ENCODE assay signal across 14 cellular contexts in genomic region chr12:18808221-18808620, GRCh38.
DNase-seq lines count a peak whose midpoint lies in the region; ATAC-seq and TF ChIP-seq lines count a peak whose summit lies in the region.
"Had no signal": no experiment of that assay in that cellular context is flagged by ENCODE, and none has a peak within 500 bp of the region (broad histone marks: within the 10 kb centered on the region; RNA-seq: fewer than 3 reads in every experiment).

No MANE protein-coding gene starts in this region.

- H3K4me3 Mint-ChIP-seq in activated CD4-positive, alpha-beta T cell treated with anti-CD3 and anti-CD28 coated beads for 36 hours = no peak overlapping the region
- H3K4me3 Mint-ChIP-seq in Caco-2 (ENCODE audit: unreplicated experiment) = no peak overlapping the region
- H3K4me3 Mint-ChIP-seq: B cell; CD14-positive monocyte; CD8-positive, alpha-beta T cell had no signal

- H3K9me3 ChIP-seq in neural cell (ENCODE audit: low read length) (no peaks in the 10 kb centered on the region), aorta (ENCODE audit: control insufficient read depth, low read length) (no peaks in the 10 kb centered on the region), Caco-2 (no peaks in the 10 kb centered on the region)

- POLR2A ChIA-PET in activated CD4-positive, alpha-beta T cell treated with anti-CD3 and anti-CD28 coated beads for 36 hours (lab: Charles Lee) = no interaction called here
- POLR2A ChIA-PET in Caco-2 (lab: Charles Lee) = no interaction called here

- intact Hi-C loops in activated CD4-positive, alpha-beta T cell treated with anti-CD3 and anti-CD28 coated beads for 36 hours (cut with DNase I, micrococcal nuclease) = no loop called here
- intact Hi-C loops in aorta (cut with DNase I) (no loop called here), Caco-2 (cut with micrococcal nuclease; ENCODE audit: unreplicated experiment) (loop anchor here (5.0 kb wide), 1 partner anchor 376 kb away; no protein-coding TSS in a partner anchor)

- H3K9me2 ChIP-seq in neural cell (ENCODE audit: insufficient read depth, low read length) = no peaks in the 10 kb centered on the region

- H3K4me1 Mint-ChIP-seq in activated CD4-positive, alpha-beta T cell treated with anti-CD3 and anti-CD28 coated beads for 36 hours = no peaks in the 10 kb centered on the region
- H3K4me1 Mint-ChIP-seq in Caco-2 (ENCODE audit: low read depth, unreplicated experiment) = no peaks in the 10 kb centered on the region
- H3K4me1 Mint-ChIP-seq: B cell had no signal

- no peak overlapping the region for H3K27ac Mint-ChIP-seq in activated CD4-positive, alpha-beta T cell treated with anti-CD3 and anti-CD28 coated beads for 36 hours
- H3K27ac Mint-ChIP-seq in Caco-2 (ENCODE audit: unreplicated experiment) = no peak overlapping the region
- H3K27ac Mint-ChIP-seq: B cell; CD8-positive, alpha-beta T cell had no signal

- CTCF ChIA-PET in activated CD4-positive, alpha-beta T cell treated with anti-CD3 and anti-CD28 coated beads for 36 hours (lab: Charles Lee) = no interaction called here
- CTCF ChIA-PET in Caco-2 (lab: Charles Lee) = no interaction called here

- ATAC-seq in activated CD4-positive, alpha-beta T cell treated with anti-CD3 and anti-CD28 coated beads for 36 hours = no peak
- no peak for ATAC-seq in aorta (ENCODE audit: low FRiP score)
- ATAC-seq: CD8-positive, alpha-beta T cell; HCT116 had no signal

- TF ChIP-seq CTCF in neural cell (IDR thresholded peaks at IDR 0.05; ENCODE audit: poor library complexity, severe bottlenecking) (no peak), Caco-2 (IDR thresholded peaks at IDR 0.05; ENCODE audit: insufficient read depth in 1 of 2, low read depth in 1 of 2, low read length in 1 of 2, severe bottlenecking in 1 of 2, unreplicated experiment in 1 of 2) (no peak)

- H3K79me2 ChIP-seq in neural cell (replicated peaks; ENCODE audit: insufficient read depth, low read length) = no peaks in the 10 kb centered on the region

- H3K4me1 ChIP-seq in aorta (ENCODE audit: control insufficient read depth in 1 of 2, insufficient read depth in 2 of 2, low read length in 2 of 2) = no peaks in the 10 kb centered on the region
- H3K4me1 ChIP-seq in Caco-2 = no peaks in the 10 kb centered on the region

- H2AFZ ChIP-seq in neural cell (ENCODE audit: low read depth, low read length) = no peak overlapping the region
- H2AFZ ChIP-seq: GM23248 had no signal

- DNase-seq in NCI-H748 (lab: John Stamatoyannopoulos, UW; ENCODE audit: unreplicated experiment) (peak; percentile 18), NCI-H748 treated with DMSO at 0.1 percent for 48 hours (lab: John Stamatoyannopoulos, UW) (no peak), NCI-H128 (lab: John Stamatoyannopoulos, UW; ENCODE audit: unreplicated experiment) (peak; percentile 58), NCI-H2227 (lab: John Stamatoyannopoulos, UW; ENCODE audit: unreplicated experiment) (peak; percentile 20), aorta (no peak), Caco-2 (no peak)
- no peak for DNase-seq in activated CD4-positive, alpha-beta T cell treated with anti-CD3 and anti-CD28 coated beads for 36 hours
- DNase-seq: CD8-positive, alpha-beta T cell; COR-L47; GM23248 had no signal

- no TSS peak for BruUV-seq in Caco-2 (replicated peaks; lab: Mats Ljungman, UMichigan)

- no peaks in the 10 kb centered on the region for H3K27me3 Mint-ChIP-seq in activated CD4-positive, alpha-beta T cell treated with anti-CD3 and anti-CD28 coated beads for 36 hours
- H3K27me3 Mint-ChIP-seq in Caco-2 (ENCODE audit: insufficient read depth, unreplicated experiment) = no peaks in the 10 kb centered on the region
- H3K27me3 Mint-ChIP-seq: B cell had no signal

- peak overlapping the region; percentile 33 for H3K4me2 ChIP-seq in neural cell (ENCODE audit: low read length)

- no peaks in the 10 kb centered on the region for H3K36me3 Mint-ChIP-seq in activated CD4-positive, alpha-beta T cell treated with anti-CD3 and anti-CD28 coated beads for 36 hours (ENCODE audit: low read depth)
- no peaks in the 10 kb centered on the region for H3K36me3 Mint-ChIP-seq in Caco-2 (ENCODE audit: insufficient read depth, unreplicated experiment)
- H3K36me3 Mint-ChIP-seq: CD8-positive, alpha-beta T cell had no signal

- WGBS in aorta, 2 donors = 64 to 92% methylated on average over 2 of the region's 2 CpGs

- no peak overlapping the region for H3K9ac ChIP-seq in neural cell (ENCODE audit: low read length)
- H3K9ac ChIP-seq: GM23248 had no signal

- no peaks in the 10 kb centered on the region for H3K9me3 Mint-ChIP-seq in activated CD4-positive, alpha-beta T cell treated with anti-CD3 and anti-CD28 coated beads for 36 hours (ENCODE audit: low read depth)
- H3K9me3 Mint-ChIP-seq in Caco-2 (ENCODE audit: unreplicated experiment) = no peaks in the 10 kb centered on the region
- H3K9me3 Mint-ChIP-seq: CD8-positive, alpha-beta T cell had no signal

- no peaks in the 10 kb centered on the region for H3K27me3 ChIP-seq in neural cell (ENCODE audit: insufficient read depth, low read depth, low read length)
- H3K27me3 ChIP-seq in aorta (ENCODE audit: control insufficient read depth in 1 of 2, insufficient read depth in 2 of 2, low read length in 1 of 2) = no peaks in the 10 kb centered on the region
- H3K27me3 ChIP-seq in Caco-2 (replicated peaks; ENCODE audit: control insufficient read depth, insufficient read depth, low read length) = no peaks in the 10 kb centered on the region

- H3K27ac ChIP-seq in neural cell (ENCODE audit: low read length) = peak overlapping the region; percentile 67
- H3K27ac ChIP-seq in aorta (ENCODE audit: low read depth in 1 of 2, low read length in 2 of 2) = no peak overlapping the region
- H3K27ac ChIP-seq: GM23248 had no signal

- no peak for TF ChIP-seq RAD21 in neural cell (conservative IDR thresholded peaks at IDR 0.05)

- no peaks in the 10 kb centered on the region for H3K36me3 ChIP-seq in neural cell (ENCODE audit: insufficient read depth, low read length)
- no peaks in the 10 kb centered on the region for H3K36me3 ChIP-seq in aorta (ENCODE audit: control insufficient read depth in 1 of 2, insufficient read depth in 2 of 2, low read length in 1 of 2)
- no peaks in the 10 kb centered on the region for H3K36me3 ChIP-seq in Caco-2 (ENCODE audit: control insufficient read depth, insufficient read depth, low read length)

- H3F3A ChIP-seq in neural cell (ENCODE audit: insufficient read depth, low read length, poor library complexity, severe bottlenecking) = peaks cover 4% of the 10 kb centered on the region

- H4K20me1 ChIP-seq in neural cell (ENCODE audit: insufficient read depth) = no peaks in the 10 kb centered on the region

- H3K4me3 ChIP-seq in neural cell (ENCODE audit: low read length) (peak overlapping the region; percentile 30), aorta (ENCODE audit: low read length in 2 of 2) (no peak overlapping the region), Caco-2 (ENCODE audit: low read depth, low read length) (no peak overlapping the region)
- H3K4me3 ChIP-seq: GM23248 had no signal

- TF ChIP-seq EP300 in neural cell (conservative IDR thresholded peaks at IDR 0.05; ENCODE audit: poor library complexity, severe bottlenecking) = no peak

TF ChIP-seq in neural cell, 6 proteins besides CTCF, POLR2A, EP300 and RAD21:
- TF ChIP-seq MXI1 (conservative IDR thresholded peaks at IDR 0.05; ENCODE audit: poor library complexity, severe bottlenecking) (no peak), EZH2 (IDR thresholded peaks at IDR 0.05; ENCODE audit: borderline replicate concordance, insufficient read depth, low read length, poor library complexity, severe bottlenecking) (no peak), POLR2AphosphoS5 (IDR thresholded peaks at IDR 0.05) (no peak), REST (IDR thresholded peaks at IDR 0.05; ENCODE audit: borderline replicate concordance) (no peak), SMC3 (conservative IDR thresholded peaks at IDR 0.05; ENCODE audit: poor library complexity) (no peak)

Comparison
In these comparisons a context has a peak if more than half of its experiments do, and no peak if none do; other contexts are left out.
1. DNase-seq: peak in NCI-H748 (single experiment), NCI-H128 (single experiment) and NCI-H2227 (single experiment); none in NCI-H748 treated with DMSO at 0.1 percent for 48 hours (single experiment), activated CD4-positive, alpha-beta T cell treated with anti-CD3 and anti-CD28 coated beads for 36 hours (single experiment), aorta (0 of 2) and Caco-2 (0 of 2).